In the genomic region with DNA sequence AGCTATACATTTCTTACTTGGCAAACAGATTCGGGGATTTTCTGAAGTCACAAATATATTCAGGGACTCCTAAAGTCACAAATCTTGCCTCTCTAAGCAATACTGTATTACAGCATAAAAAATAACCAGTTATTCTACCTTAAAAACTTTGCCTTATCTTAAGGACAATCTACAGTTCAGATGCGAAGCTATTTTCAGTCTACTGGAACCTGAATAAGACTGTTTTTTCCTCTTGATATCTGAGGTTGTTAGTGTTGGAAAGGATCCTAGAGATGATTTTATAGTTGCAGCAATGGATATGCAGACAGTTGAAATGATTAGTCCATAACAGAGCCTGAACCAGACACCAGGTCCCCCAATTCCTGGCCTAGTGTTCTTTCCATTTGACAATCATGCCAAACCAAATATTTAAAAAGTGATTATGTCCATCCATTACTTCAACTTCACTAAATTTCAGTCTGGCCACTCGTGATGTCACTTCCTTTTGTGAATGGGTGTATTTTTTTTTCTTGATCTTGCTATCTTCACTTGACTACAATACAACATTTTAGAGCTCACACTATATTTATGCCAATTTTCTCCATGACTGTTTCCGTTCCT, we compare ENCODE assay signal across 1 cellular context.
TF ChIP-seq lines count a peak whose summit lies in the region.

No MANE protein-coding gene starts in this region.

TF ChIP-seq in H1, 55 proteins besides CTCF, POLR2A, EP300 and RAD21 (continued from another document):
- TF ChIP-seq EGR1 (IDR thresholded peaks at IDR 0.05; ENCODE audit: borderline replicate concordance, low read depth, low read length) (no peak), SP2 (IDR thresholded peaks at IDR 0.05; ENCODE audit: low read length) (no peak), HDAC6 (IDR thresholded peaks at IDR 0.05; ENCODE audit: low read depth, low read length) (no peak), BCL11A (IDR thresholded peaks at IDR 0.05; ENCODE audit: low read depth in 2 of 2, low read length in 2 of 2) (no peak), POU5F1 (IDR thresholded peaks at IDR 0.05; ENCODE audit: low read depth, low read length) (no peak), SUZ12 (IDR thresholded peaks at IDR 0.05; ENCODE audit: low read length) (no peak), RBBP5 (IDR thresholded peaks at IDR 0.05; ENCODE audit: borderline replicate concordance, low read depth, low read length) (no peak), TCF12 (IDR thresholded peaks at IDR 0.05; ENCODE audit: low read depth, low read length) (no peak), SIX5 (IDR thresholded peaks at IDR 0.05; ENCODE audit: low read depth, low read length) (no peak), TBP (IDR thresholded peaks at IDR 0.05; ENCODE audit: low read depth, low read length) (no peak), NANOG (IDR thresholded peaks at IDR 0.05; ENCODE audit: insufficient read depth, low read depth, low read length, poor library complexity, severe bottlenecking) (no peak)
- TF ChIP-seq, protein P1, sequence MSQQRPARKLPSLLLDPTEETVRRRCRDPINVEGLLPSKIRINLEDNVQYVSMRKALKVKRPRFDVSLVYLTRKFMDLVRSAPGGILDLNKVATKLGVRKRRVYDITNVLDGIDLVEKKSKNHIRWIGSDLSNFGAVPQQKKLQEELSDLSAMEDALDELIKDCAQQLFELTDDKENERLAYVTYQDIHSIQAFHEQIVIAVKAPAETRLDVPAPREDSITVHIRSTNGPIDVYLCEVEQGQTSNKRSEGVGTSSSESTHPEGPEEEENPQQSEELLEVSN (IDR thresholded peaks at IDR 0.05), result no peak
